ENCODE assay signal across 8 cellular contexts in the genomic region with DNA sequence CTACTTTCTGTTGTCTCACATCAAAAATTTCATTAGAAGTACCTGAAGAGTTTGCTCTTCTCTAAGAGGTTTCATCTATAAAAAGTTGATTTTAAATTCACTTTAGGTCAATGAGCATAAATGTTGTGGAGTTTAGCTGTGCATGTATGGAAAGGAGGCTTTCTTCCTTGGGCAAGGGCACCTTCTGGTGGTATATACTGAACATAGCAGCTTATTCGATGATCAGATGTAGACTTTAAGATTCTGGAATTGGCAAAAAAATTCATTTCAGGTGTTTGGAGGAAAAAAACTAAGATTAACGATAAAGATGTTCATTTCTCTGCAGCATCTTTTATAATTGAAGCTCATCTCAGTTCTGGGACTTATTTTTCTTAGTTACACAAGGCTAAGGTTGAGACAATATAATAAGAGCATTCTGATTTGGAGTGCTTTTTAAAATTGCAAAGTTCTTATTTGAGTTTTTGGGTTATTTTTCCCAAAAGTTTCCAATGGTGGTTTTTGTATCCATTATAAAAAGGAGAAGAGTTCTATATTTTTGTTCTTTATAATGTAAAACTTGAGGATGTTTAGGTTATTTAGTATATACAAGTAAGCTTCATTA. TPM values are rescaled to one million over a fixed set of nuclear protein-coding genes. Genes with fewer than 3 reads are reported as not detected.
A peak's percentile ranks its signal among the peaks of the same experiment; 100 is the strongest.
DNase-seq lines count a peak whose midpoint lies in the region; ATAC-seq and TF ChIP-seq lines count a peak whose summit lies in the region.

No MANE protein-coding gene starts in this region.

- no peak overlapping the region for H3K27ac ChIP-seq in body of pancreas

- intact Hi-C loops in body of pancreas (cut with DNase I): no loop called here

- peak in 1 of 2 donors; percentile 78 for ATAC-seq in activated T-cell treated with anti-CD3 and anti-CD28 coated beads, Interleukin-2, amount 50 U/mL, for 4 hours
- peak; percentile 93 for ATAC-seq in GM21576 (IDR thresholded peaks at IDR 0.05; ENCODE audit: unreplicated experiment)
- ATAC-seq in body of pancreas: peak; percentile 74

- WGBS in body of pancreas, 2 donors: 3 to 5% methylated on average over 2 of the region's 2 CpGs

- H3K36me3 ChIP-seq in NT2/D1 (ENCODE audit: insufficient read depth, insufficient read length, low read length): no peaks in the 10 kb centered on the region
- H3K36me3 ChIP-seq in body of pancreas (replicated peaks in 1 of 2; ENCODE audit: insufficient read depth in 1 of 2, low read depth in 2 of 2): no peaks in the 10 kb centered on the region

- H3K4me1 Mint-ChIP-seq in activated T-cell treated with anti-CD3 and anti-CD28 coated beads, Interleukin-2, amount 50 U/mL, for 4 hours (ENCODE audit: low read depth): no peaks in the 10 kb centered on the region

- no peak for TF ChIP-seq POLR2A in body of pancreas (IDR thresholded peaks at IDR 0.05)

- DNase-seq in activated T-cell treated with anti-CD3 and anti-CD28 coated beads, Interleukin-2, amount 50 U/mL, for 4 hours: peak; percentile 9
- no peak for DNase-seq in activated T-cell treated with anti-CD3 and anti-CD28 coated beads, Interleukin-2, amount 50 U/mL, for 48 hours
- DNase-seq in HS-27A (ENCODE audit: low read depth) (peak; percentile 17), NT2/D1 (ENCODE audit: low read depth, low spot score) (peak; percentile 8), body of pancreas (peak in 3 of 4 donors; percentile 15 to 37 (median 33)), inferior parietal cortex (ENCODE audit: extremely low spot score) (peak; percentile 74), superior temporal gyrus (ENCODE audit: extremely low spot score) (peak; percentile 85)

- peak; percentile 49 to 84 (median 81) for TF ChIP-seq CTCF in body of pancreas (IDR thresholded peaks at IDR 0.05)

- H3K27me3 ChIP-seq in NT2/D1 (ENCODE audit: insufficient read depth, insufficient read length): no peaks in the 10 kb centered on the region
- no peaks in the 10 kb centered on the region for H3K27me3 ChIP-seq in body of pancreas

- H3K9ac ChIP-seq in NT2/D1 (ENCODE audit: insufficient read length, low read depth): no peak overlapping the region

- H3K9me3 Mint-ChIP-seq in activated T-cell treated with anti-CD3 and anti-CD28 coated beads, Interleukin-2, amount 50 U/mL, for 4 hours: no peaks in the 10 kb centered on the region

- H3K27me3 Mint-ChIP-seq in activated T-cell treated with anti-CD3 and anti-CD28 coated beads, Interleukin-2, amount 50 U/mL, for 4 hours (ENCODE audit: low read depth): no peaks in the 10 kb centered on the region

- no peak overlapping the region for H3K4me3 Mint-ChIP-seq in activated T-cell treated with anti-CD3 and anti-CD28 coated beads, Interleukin-2, amount 50 U/mL, for 4 hours

- H3K9me3 ChIP-seq in NT2/D1 (ENCODE audit: insufficient read depth, low read length): no peaks in the 10 kb centered on the region
- H3K9me3 ChIP-seq in body of pancreas: no peaks in the 10 kb centered on the region

- H3K4me3 ChIP-seq in NT2/D1 (ENCODE audit: insufficient read length, low read depth) (no peak overlapping the region), body of pancreas (no peak overlapping the region)

- H3K36me3 Mint-ChIP-seq in activated T-cell treated with anti-CD3 and anti-CD28 coated beads, Interleukin-2, amount 50 U/mL, for 4 hours (ENCODE audit: insufficient read depth): no peaks in the 10 kb centered on the region

- H3K4me1 ChIP-seq in NT2/D1 (ENCODE audit: insufficient read depth, insufficient read length) (no peaks in the 10 kb centered on the region), body of pancreas (no peaks in the 10 kb centered on the region)

RNA-seq across cellular contexts. Expression of gene TMEM117, which starts 46.8 kb away (rescaled TPM):
- total RNA-seq in activated T-cell treated with anti-CD3 and anti-CD28 coated beads, Interleukin-2, amount 50 U/mL, for 4 hours: 1 to 10 TPM; 1.4 to 2.0 (median 1.4) TPM
- 10 to 100 TPM; 19.2 to 23.4 TPM for total RNA-seq in body of pancreas

Comparison
In these comparisons a context has a peak if more than half of its experiments do, and no peak if none do; other contexts are left out.
1. DNase-seq: peak in activated T-cell treated with anti-CD3 and anti-CD28 coated beads, Interleukin-2, amount 50 U/mL, for 4 hours (single experiment), HS-27A (single experiment), NT2/D1 (single experiment), body of pancreas (3 of 4), inferior parietal cortex (single experiment) and superior temporal gyrus (single experiment); none in activated T-cell treated with anti-CD3 and anti-CD28 coated beads, Interleukin-2, amount 50 U/mL, for 48 hours (0 of 2).
2. RNA of gene TMEM117, which starts 46.8 kb away (total RNA-seq): 19.2 to 23.4 TPM in body of pancreas; 1.4 to 2.0 TPM in activated T-cell treated with anti-CD3 and anti-CD28 coated beads, Interleukin-2, amount 50 U/mL, for 4 hours; every median in the first group is over 4 times any median in the second.